ENCODE assay signal across 8 cellular contexts in genomic region chr3:159616234-159616825, GRCh38.
DNase-seq lines count a peak whose midpoint lies in the region; ATAC-seq, FAIRE-seq and TF ChIP-seq lines count a peak whose summit lies in the region.

No MANE protein-coding gene starts in this region.

- DNase-seq in BE2C, result peak; percentile 27
- peak; percentile 75 for DNase-seq in M059J (ENCODE audit: low read depth)
- peak; percentile 75 for DNase-seq in choroid plexus epithelial cell (ENCODE audit: low read depth)
- peak; percentile 69 to 71 for DNase-seq in lung microvascular endothelial cell (ENCODE audit: low read depth in 2 of 2)
- no peak for DNase-seq in GM12892 (ENCODE audit: insufficient read length)
- no peak for DNase-seq in T-helper 9 cell

- H3K36me3 ChIP-seq in BE2C, result no peaks in the 10 kb centered on the region

- FAIRE-seq in GM12892 (lab: Jason Lieb, UNC), result no peak

- peaks cover 5% of the 10 kb centered on the region; the same call in 1 of the 2 replicates for H3K27me3 ChIP-seq in BE2C

- TF ChIP-seq CTCF in BE2C (IDR thresholded peaks at IDR 0.05; ENCODE audit: low read depth, low read length), result peak; percentile 55
- peak; percentile 75 for TF ChIP-seq CTCF in choroid plexus epithelial cell (conservative IDR thresholded peaks at IDR 0.05; ENCODE audit: low read depth, low read length)

- no peaks in the 10 kb centered on the region for H3K9me3 ChIP-seq in BE2C

- no peak overlapping the region for H3K4me3 ChIP-seq in BE2C (ENCODE audit: low read depth, low read length)
- H3K4me3 ChIP-seq in choroid plexus epithelial cell (ENCODE audit: low read depth, low read length), result no peak overlapping the region

- H3K4me1 ChIP-seq in BE2C, result no peaks in the 10 kb centered on the region

- ATAC-seq in GM19463 (IDR thresholded peaks at IDR 0.05; ENCODE audit: unreplicated experiment) (no peak), GM19328 (IDR thresholded peaks at IDR 0.05; ENCODE audit: unreplicated experiment) (no peak)

- TF ChIP-seq POLR2A in GM12892 (IDR thresholded peaks at IDR 0.05; ENCODE audit: low read depth, low read length), result no peak

Comparison
In these comparisons a context has a peak if more than half of its experiments do, and no peak if none do; other contexts are left out.
1. DNase-seq: peak in BE2C (single experiment), M059J (single experiment), choroid plexus epithelial cell (single experiment) and lung microvascular endothelial cell (2 of 2); none in GM12892 (single experiment) and T-helper 9 cell (single experiment).